ENCODE assay signal across 1 cellular context in genomic region chr14:50875359-50876090, GRCh38.
TF ChIP-seq lines count a peak whose summit lies in the region.

No MANE protein-coding gene starts in this region.

TF ChIP-seq in GM12878, 131 proteins besides CTCF, POLR2A, EP300 and RAD21 (continued from another document):
- TF ChIP-seq ZBTB11 (CRISPR knock-in tag; IDR thresholded peaks at IDR 0.05) (no peak), CREB1 (IDR thresholded peaks at IDR 0.05; ENCODE audit: low read depth) (no peak), MEF2A (IDR thresholded peaks at IDR 0.05; ENCODE audit: insufficient read depth, low read depth, low read length) (peak; percentile 61; the same call in 1 of the 2 replicates), RBBP5 (conservative IDR thresholded peaks at IDR 0.05) (no peak), ZNF622 (IDR thresholded peaks at IDR 0.05) (no peak), SUPT20H (IDR thresholded peaks at IDR 0.05; ENCODE audit: borderline replicate concordance, control insufficient read depth, low read depth, low read length) (no peak), NR2C1 (IDR thresholded peaks at IDR 0.05) (no peak)
